In the genomic region with DNA sequence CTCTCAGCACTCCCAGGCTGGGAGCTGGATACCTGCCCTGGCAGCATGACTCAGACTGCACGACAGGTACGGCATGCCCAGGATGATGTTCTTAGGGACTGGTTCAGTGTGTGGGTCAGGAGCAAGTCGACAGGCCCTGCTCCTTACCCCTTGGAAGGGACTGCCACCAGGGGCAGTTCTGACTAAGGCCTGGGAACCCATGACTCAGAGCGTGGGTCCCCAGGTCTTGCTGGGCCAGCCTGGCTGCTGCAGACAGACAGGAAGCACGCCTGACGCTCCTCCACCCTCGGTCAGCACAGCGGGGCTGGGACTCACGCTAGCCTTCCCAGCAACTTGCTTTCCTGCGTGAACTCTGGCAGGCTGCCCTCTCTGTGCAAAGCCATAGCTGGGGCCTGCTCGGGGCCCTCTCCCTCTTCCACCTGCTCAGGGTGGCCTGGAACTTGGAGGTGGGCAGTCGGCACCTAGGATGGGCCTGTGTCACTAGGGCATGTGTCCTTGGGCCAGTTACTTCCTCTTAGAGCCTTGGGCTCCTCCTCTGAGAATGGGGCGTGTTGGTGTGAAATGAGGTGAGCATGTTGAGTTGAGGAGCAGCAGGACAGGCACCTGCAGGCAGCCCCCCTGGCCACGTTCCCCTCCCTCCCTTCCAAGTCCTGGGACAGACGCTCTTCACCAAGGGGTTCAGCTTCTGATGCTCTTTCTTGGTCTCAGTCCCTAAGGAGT, we compare ENCODE assay signal across 8 cellular contexts.
A peak's percentile ranks its signal among the peaks of the same experiment; 100 is the strongest.
DNase-seq lines count a peak whose midpoint lies in the region; ATAC-seq, FAIRE-seq and TF ChIP-seq lines count a peak whose summit lies in the region.
"Not testable (repeated sequence)": the region's sequence is repeated elsewhere in the genome, so short reads cannot be mapped to it uniquely, and the experiment has no call there.

No MANE protein-coding gene starts in this region.

- not testable (repeated sequence) for H3K27me3 ChIP-seq in IMR-90 (ENCODE audit: control insufficient read depth, insufficient read depth, low read length); upper lobe of right lung

- not testable (repeated sequence) for H2BK5ac ChIP-seq in IMR-90 (ENCODE audit: low read depth, low read length, poor library complexity, severe bottlenecking)

- H3K4me3 ChIP-seq in IMR-90 (ENCODE audit: insufficient read depth, low read depth, low read length); upper lobe of right lung: not testable (repeated sequence)

- not testable (repeated sequence) for H4K8ac ChIP-seq in IMR-90 (ENCODE audit: low read depth in 2 of 2, low read length in 2 of 2)

- not testable (repeated sequence) for H4K91ac ChIP-seq in IMR-90 (ENCODE audit: insufficient read depth, low read depth, low read length)

- FAIRE-seq in GM12891 (lab: Jason Lieb, UNC) = peak; percentile 41

- not testable (repeated sequence) for H2AFZ ChIP-seq in IMR-90 (replicated peaks; ENCODE audit: low read length, poor library complexity)

- not testable (repeated sequence) for H3K56ac ChIP-seq in IMR-90 (ENCODE audit: extremely low read depth, insufficient read depth, low read length)

- not testable (repeated sequence) for H3K14ac ChIP-seq in IMR-90 (replicated peaks; ENCODE audit: low read depth, low read length)

- dilution Hi-C loops in IMR-90 (cut with HindIII; ENCODE audit: low sequenced_read_pairs, unreplicated experiment) = not testable (repeated sequence)

- not testable (repeated sequence) for H3K9me3 ChIP-seq in IMR-90 (ENCODE audit: control insufficient read depth, insufficient read depth, low read length); upper lobe of right lung

- H3K4me2 ChIP-seq in IMR-90 (ENCODE audit: low read depth, low read length) = not testable (repeated sequence)

- not testable (repeated sequence) for H2AK9ac ChIP-seq in IMR-90 (replicated peaks; ENCODE audit: low read depth, low read length, poor library complexity)

- intact Hi-C loops in IMR-90 (cut with micrococcal nuclease); cardiac septum (cut with DNase I); upper lobe of right lung (cut with DNase I): not testable (repeated sequence)

- H3K9me1 ChIP-seq in IMR-90 (ENCODE audit: insufficient read depth, low read length) = not testable (repeated sequence)

- not testable (repeated sequence) for H3K4me1 ChIP-seq in IMR-90 (ENCODE audit: control insufficient read depth, insufficient read depth, low read length); upper lobe of right lung

- DNase-seq in GM12891 (ENCODE audit: insufficient read length, low spot score); activated naive CD4-positive, alpha-beta T cell treated with anti-CD3 and anti-CD28 coated beads, Interleukin-2, amount 50 U/mL, for 72 hours (ENCODE audit: low spot score in 2 of 2): not testable (repeated sequence)
- DNase-seq in IMR-90 (peak; percentile 16), cardiac septum (ENCODE audit: low spot score) (peak; percentile 41), upper lobe of right lung (peak; percentile 60)

- TF ChIP-seq RAD21 in IMR-90 (IDR thresholded peaks at IDR 0.05; ENCODE audit: low read length) = not testable (repeated sequence)

- not testable (repeated sequence) for H3K4ac ChIP-seq in IMR-90 (ENCODE audit: low read depth, low read length)

- H2BK20ac ChIP-seq in IMR-90 (ENCODE audit: low read depth, low read length) = not testable (repeated sequence)

- H3K79me1 ChIP-seq in IMR-90 (ENCODE audit: low read depth in 1 of 2, low read length in 2 of 2) = not testable (repeated sequence)

- H3K23ac ChIP-seq in IMR-90 (ENCODE audit: low read depth, low read length) = not testable (repeated sequence)

- H3K9me3 Mint-ChIP-seq in activated naive CD4-positive, alpha-beta T cell treated with anti-CD3 and anti-CD28 coated beads, Interleukin-2, amount 50 U/mL, for 72 hours = not testable (repeated sequence)

- not testable (repeated sequence) for H3K9ac ChIP-seq in IMR-90 (ENCODE audit: low read depth, low read length)

- BruUV-seq in IMR-90 (replicated peaks; lab: Mats Ljungman, UMichigan) = not testable (repeated sequence)

- ATAC-seq in GM19328 (IDR thresholded peaks at IDR 0.05; ENCODE audit: unreplicated experiment) (peak; percentile 76), GM21723 (IDR thresholded peaks at IDR 0.05; ENCODE audit: unreplicated experiment) (peak; percentile 74), HG03095 (IDR thresholded peaks at IDR 0.05; ENCODE audit: unreplicated experiment) (peak; percentile 82), IMR-90 (ENCODE audit: low read depth) (peak; percentile 79), upper lobe of right lung (peak; percentile 49)
- peak; percentile 30 to 63 for ATAC-seq in activated naive CD4-positive, alpha-beta T cell treated with anti-CD3 and anti-CD28 coated beads, Interleukin-2, amount 50 U/mL, for 72 hours

- H3K36me3 ChIP-seq in IMR-90 (ENCODE audit: control insufficient read depth, insufficient read depth, low read length); upper lobe of right lung: not testable (repeated sequence)

- not testable (repeated sequence) for H4K20me1 ChIP-seq in IMR-90 (ENCODE audit: insufficient read depth, low read length)

- not testable (repeated sequence) for TF ChIP-seq CTCF in IMR-90 (conservative IDR thresholded peaks at IDR 0.05; ENCODE audit: low read depth, low read length); upper lobe of right lung (IDR thresholded peaks at IDR 0.05)

- not testable (repeated sequence) for TF ChIP-seq POLR2A in GM12891 (IDR thresholded peaks at IDR 0.05; ENCODE audit: low read depth, low read length); IMR-90 (IDR thresholded peaks at IDR 0.05; ENCODE audit: low read depth, low read length)

- POLR2A ChIA-PET in IMR-90 (lab: Charles Lee; ENCODE audit: unreplicated experiment) = not testable (repeated sequence)

- in situ Hi-C loops in IMR-90 (cut with MboI; ENCODE audit: low sequenced_read_pairs) = not testable (repeated sequence)

- not testable (repeated sequence) for H3K36me3 Mint-ChIP-seq in activated naive CD4-positive, alpha-beta T cell treated with anti-CD3 and anti-CD28 coated beads, Interleukin-2, amount 50 U/mL, for 72 hours

- not testable (repeated sequence) for H2AK5ac ChIP-seq in IMR-90 (ENCODE audit: low read depth, low read length)

- CTCF ChIA-PET in IMR-90 (lab: Yijun Ruan, JAX) = not testable (repeated sequence)

- H3K27ac ChIP-seq in IMR-90 (ENCODE audit: insufficient read depth, low read length); upper lobe of right lung: not testable (repeated sequence)

- not testable (repeated sequence) for H3K27ac Mint-ChIP-seq in activated naive CD4-positive, alpha-beta T cell treated with anti-CD3 and anti-CD28 coated beads, Interleukin-2, amount 50 U/mL, for 72 hours

- not testable (repeated sequence) for H2BK15ac ChIP-seq in IMR-90 (ENCODE audit: low read depth, low read length)

- H2BK120ac ChIP-seq in IMR-90 (ENCODE audit: low read depth, low read length) = not testable (repeated sequence)

- not testable (repeated sequence) for H3K18ac ChIP-seq in IMR-90 (ENCODE audit: low read depth, low read length)

- not testable (repeated sequence) for H4K5ac ChIP-seq in IMR-90 (ENCODE audit: low read depth, low read length)

- WGBS in IMR-90 (ENCODE audit: extremely low coverage in 2 of 2, insufficient read length in 1 of 2), 2 experiments = no CpG with 5 or more reads among the region's 15 CpGs
